In genomic region chr1:92784639-92785500, GRCh38 we compare ENCODE assay signal across 8 cellular contexts. TPM values are rescaled to one million over a fixed set of nuclear protein-coding genes. Genes with fewer than 3 reads are reported as not detected.
A peak's percentile ranks its signal among the peaks of the same experiment; 100 is the strongest.
DNase-seq lines count a peak whose midpoint lies in the region; ATAC-seq and TF ChIP-seq lines count a peak whose summit lies in the region.

TSS of gene EVI5 (minus strand) at chr1:92785108. CDS start at chr1:92736546, 48,562 bp downstream.

- no peaks in the 10 kb centered on the region for H3K36me3 ChIP-seq in prostate gland
- no peaks in the 10 kb centered on the region for H3K36me3 ChIP-seq in urinary bladder (ENCODE audit: insufficient read depth)

- intact Hi-C loops in left ventricle myocardium superior (cut with micrococcal nuclease) (no loop called here), prostate gland (cut with DNase I) (loop anchor here (5.0 kb wide), 1 partner anchor 47 kb away; the partner anchor contains the start of gene RPL5)

- ATAC-seq in HG02870 (IDR thresholded peaks at IDR 0.05; ENCODE audit: unreplicated experiment) (peak; percentile 95), left ventricle myocardium superior (peak; percentile 97)

- peak; percentile 71 for TF ChIP-seq POLR2A in prostate gland (IDR thresholded peaks at IDR 0.05)

- DNase-seq in GM13977 (ENCODE audit: low spot score) (peak; percentile 95), NCI-H146 (lab: John Stamatoyannopoulos, UW) (peak; percentile 99), left ventricle myocardium superior (peak; percentile 96), prostate gland (ENCODE audit: low spot score) (peak; percentile 92)

- H3K4me3 ChIP-seq in prostate gland (peak within 1 kb of the TSS; percentile 58 to 93), urinary bladder (ENCODE audit: low read depth, low read length) (peak within 1 kb of the TSS; percentile 67)

- peak within 1 kb of the TSS; percentile 64 for H3K4me3 Mint-ChIP-seq in T-helper 1 cell treated with Interleukin-12 subunit alpha and Interleukin-12 subunit beta and Interleukin-4 antibody, amounts not matched to agents 30 μg/mL and 1 μg/mL, for 36 hours

- H3K4me1 ChIP-seq in prostate gland (replicated peaks) (peaks cover 5% of the 10 kb centered on the region), urinary bladder (ENCODE audit: insufficient read depth) (no peaks in the 10 kb centered on the region)

- no peaks in the 10 kb centered on the region for H3K9me3 Mint-ChIP-seq in T-helper 1 cell treated with Interleukin-12 subunit alpha and Interleukin-12 subunit beta and Interleukin-4 antibody, amounts not matched to agents 30 μg/mL and 1 μg/mL, for 36 hours

- H3K4me1 Mint-ChIP-seq in T-helper 1 cell treated with Interleukin-12 subunit alpha and Interleukin-12 subunit beta and Interleukin-4 antibody, amounts not matched to agents 30 μg/mL and 1 μg/mL, for 36 hours (ENCODE audit: low read depth): peaks cover 11% of the 10 kb centered on the region

- peaks cover 4% of the 10 kb centered on the region for H3K36me3 Mint-ChIP-seq in T-helper 1 cell treated with Interleukin-12 subunit alpha and Interleukin-12 subunit beta and Interleukin-4 antibody, amounts not matched to agents 30 μg/mL and 1 μg/mL, for 36 hours (ENCODE audit: low read depth)

- H3K27ac Mint-ChIP-seq in T-helper 1 cell treated with Interleukin-12 subunit alpha and Interleukin-12 subunit beta and Interleukin-4 antibody, amounts not matched to agents 30 μg/mL and 1 μg/mL, for 36 hours: peak within 1 kb of the TSS; percentile 57

- no peaks in the 10 kb centered on the region for H3K9me3 ChIP-seq in prostate gland

- H3K27ac ChIP-seq in angular gyrus (ENCODE audit: low read depth, low read length) (peak within 1 kb of the TSS; percentile 88), prostate gland (peak within 1 kb of the TSS; percentile 91 to 98), urinary bladder (ENCODE audit: low read depth) (peak within 1 kb of the TSS; percentile 94)

- peaks cover 71% of the 10 kb centered on the region for H3K27me3 Mint-ChIP-seq in T-helper 1 cell treated with Interleukin-12 subunit alpha and Interleukin-12 subunit beta and Interleukin-4 antibody, amounts not matched to agents 30 μg/mL and 1 μg/mL, for 36 hours (ENCODE audit: low read depth)

- TF ChIP-seq CTCF in GM13977 (IDR thresholded peaks at IDR 0.05; ENCODE audit: extremely low read depth, insufficient read depth, missing control alignments): no peak
- TF ChIP-seq CTCF in prostate gland (IDR thresholded peaks at IDR 0.05): peak in 2 of 4 experiments; percentile 2 to 23

- in situ Hi-C loops in GM13977 (cut with MboI; ENCODE audit: low pct_unique_long_range_greater_than_20kb, low sequenced_read_pairs, unreplicated experiment): no loop called here

- H3K27me3 ChIP-seq in prostate gland (replicated peaks; ENCODE audit: insufficient read depth): no peaks in the 10 kb centered on the region

- WGBS in prostate gland: 1% methylated on average over 85 of the region's 94 CpGs
- under 1% methylated on average over 94 of the region's 94 CpGs for WGBS in urinary bladder

RNA-seq across cellular contexts. Expression of gene EVI5, which starts in this region (rescaled TPM):
- total RNA-seq in left ventricle myocardium superior (21.2 TPM), prostate gland (10 to 100 TPM; 22.2 to 38.6 TPM), urinary bladder (104 TPM)
- polyA plus RNA-seq in urinary bladder: 8.2 TPM

Comparison
In these comparisons a context has a peak if more than half of its experiments do, and no peak if none do; other contexts are left out.
1. Peak in every context shown above with its lines: DNase-seq, ATAC-seq, H3K4me3 ChIP-seq and H3K27ac ChIP-seq.